Comparison of ENCODE assay signal across 21 cellular contexts in the genomic region with DNA sequence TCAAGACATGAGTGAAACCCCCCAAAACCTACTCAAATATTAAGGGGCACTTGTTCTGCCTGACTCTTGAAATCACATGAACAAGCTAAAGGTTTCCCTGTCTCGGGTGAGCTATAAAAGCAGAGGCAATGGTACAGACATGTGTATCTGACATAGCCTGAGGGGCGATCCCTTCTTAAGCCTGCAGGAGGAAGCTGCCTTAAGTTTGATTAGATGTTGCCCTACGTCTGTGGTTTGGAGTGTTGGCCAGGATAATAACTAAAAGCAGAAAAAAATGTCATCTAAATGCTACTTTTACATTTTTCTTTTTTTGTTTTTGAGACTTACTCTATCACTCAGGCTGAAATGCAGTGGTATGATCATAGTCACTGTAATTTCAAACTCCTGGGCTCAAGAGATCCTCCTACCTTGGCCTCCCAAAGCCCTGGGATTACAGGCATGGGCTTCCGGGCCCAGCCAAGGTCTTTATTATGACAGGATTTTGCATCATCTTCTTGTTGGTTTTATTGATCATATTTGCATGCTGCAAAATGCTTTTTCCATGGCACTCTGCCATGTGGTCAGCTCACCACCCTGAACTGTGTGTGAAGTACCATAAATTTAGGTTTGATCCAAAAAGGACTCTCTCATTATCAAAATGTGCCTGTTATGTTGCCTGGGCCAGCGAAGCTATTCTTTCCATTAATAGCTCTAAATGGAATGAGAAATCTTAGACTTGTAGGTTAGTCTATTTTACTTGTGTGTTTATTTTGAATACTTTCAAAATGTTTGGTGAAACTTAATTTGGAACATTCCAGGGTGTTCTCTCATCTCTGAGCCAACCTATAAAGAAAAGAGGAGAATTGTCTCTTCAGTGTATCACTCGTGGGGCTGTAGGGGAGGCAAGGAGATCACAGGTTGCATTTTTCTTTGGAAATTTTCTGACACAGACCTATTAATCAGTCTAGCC. TPM values are rescaled to one million over a fixed set of nuclear protein-coding genes. Genes with fewer than 3 reads are reported as not detected.
DNase-seq lines count a peak whose midpoint lies in the region; ATAC-seq, FAIRE-seq and TF ChIP-seq lines count a peak whose summit lies in the region.
"Had no signal": no experiment of that assay in that cellular context is flagged by ENCODE, and none has a peak within 500 bp of the region (broad histone marks: within the 10 kb centered on the region; RNA-seq: fewer than 3 reads in every experiment).

No MANE protein-coding gene starts in this region.

- H3K14ac ChIP-seq in H1 (ENCODE audit: insufficient read length), result no peak overlapping the region

- no peak for ATAC-seq in HG03045 (IDR thresholded peaks at IDR 0.05; ENCODE audit: unreplicated experiment)
- ATAC-seq in GM19397 (IDR thresholded peaks at IDR 0.05; ENCODE audit: unreplicated experiment), result no peak
- ATAC-seq in HG03175 (IDR thresholded peaks at IDR 0.05; ENCODE audit: unreplicated experiment), result no peak
- ATAC-seq: left lung, Panc1 had no signal

- TF ChIP-seq POLR2A in H1 (IDR thresholded peaks at IDR 0.05; ENCODE audit: control extremely low read depth in 1 of 2, low read depth in 2 of 2, low read length in 2 of 2), result no peak
- TF ChIP-seq POLR2A in prostate gland (IDR thresholded peaks at IDR 0.05), result no peak

- H3K79me2 ChIP-seq in H1 (ENCODE audit: control insufficient read depth in 1 of 2, insufficient read depth in 2 of 2, low read length in 2 of 2), result no peaks in the 10 kb centered on the region

- no peak for FAIRE-seq in H1 (lab: Jason Lieb, UNC)
- FAIRE-seq: A204.1 had no signal

- no peak overlapping the region for H4K8ac ChIP-seq in H1 (ENCODE audit: extremely low read depth, insufficient read depth, low read length)

- H3K9me3 ChIP-seq in SJSA1 (replicated peaks) (no peaks in the 10 kb centered on the region), H1 (ENCODE audit: insufficient read depth in 2 of 2, low read depth in 1 of 2, low read length in 1 of 2) (no peaks in the 10 kb centered on the region), prostate gland (no peaks in the 10 kb centered on the region)
- H3K9me3 ChIP-seq: left lung had no signal

- H4K91ac ChIP-seq in H1 (replicated peaks; ENCODE audit: insufficient read length, low read length), result no peak overlapping the region

- no peaks in the 10 kb centered on the region for H3K23me2 ChIP-seq in H1 (ENCODE audit: low read depth, low read length)

- peaks cover 18% of the 10 kb centered on the region for H3K4me1 ChIP-seq in SJSA1 (replicated peaks)
- H3K4me1 ChIP-seq in H1 (replicated peaks in 1 of 4; ENCODE audit: control insufficient read depth in 3 of 4, insufficient read depth in 4 of 4, low read length in 3 of 4), result no peaks in the 10 kb centered on the region
- peaks cover 3% of the 10 kb centered on the region for H3K4me1 ChIP-seq in prostate gland (replicated peaks)
- H3K4me1 ChIP-seq: BLaER1, left lung, neural progenitor cell had no signal

- no peak for TF ChIP-seq CTCF in H1 (IDR thresholded peaks at IDR 0.05; ENCODE audit: control extremely low read depth in 1 of 3, insufficient read depth in 1 of 3, low read depth in 1 of 3, low read length in 3 of 3)
- TF ChIP-seq CTCF in prostate gland (IDR thresholded peaks at IDR 0.05), result no peak

- intact Hi-C loops in prostate gland (cut with DNase I), result no loop called here

- no peak overlapping the region for H2BK12ac ChIP-seq in H1 (ENCODE audit: low read depth, low read length)

- no peaks in the 10 kb centered on the region for H3K79me1 ChIP-seq in H1 (ENCODE audit: low read depth, low read length)

- H2BK120ac ChIP-seq in H1 (replicated peaks; ENCODE audit: low read depth, low read length), result no peak overlapping the region

- H3K27ac ChIP-seq in SJSA1 (peak overlapping the region; percentile 31; the same call in 1 of the 2 replicates), H1 (ENCODE audit: low read depth, low read length) (no peak overlapping the region), prostate gland (peak overlapping the region; percentile 3 to 5)
- H3K27ac ChIP-seq: BLaER1, cardiac muscle cell, dorsolateral prefrontal cortex, neural progenitor cell had no signal

- H3K4ac ChIP-seq in H1 (replicated peaks; ENCODE audit: insufficient read length, low read depth, low read length), result no peak overlapping the region

- no peak overlapping the region for H3K4me2 ChIP-seq in H1 (ENCODE audit: insufficient read depth in 1 of 2, low read depth in 2 of 2, low read length in 2 of 2)
- H3K4me2 ChIP-seq: BLaER1, neural progenitor cell had no signal

- H2BK5ac ChIP-seq in H1 (ENCODE audit: low read depth, low read length), result no peak overlapping the region

- H3K23ac ChIP-seq in H1 (ENCODE audit: insufficient read length), result no peak overlapping the region

- H3K27me3 ChIP-seq in SJSA1 (replicated peaks) (no peaks in the 10 kb centered on the region), H1 (replicated peaks in 1 of 4; ENCODE audit: control insufficient read depth in 3 of 4, extremely low read depth in 1 of 4, insufficient read depth in 3 of 4, low read length in 3 of 4) (no peaks in the 10 kb centered on the region), prostate gland (replicated peaks; ENCODE audit: insufficient read depth) (no peaks in the 10 kb centered on the region)
- H3K27me3 ChIP-seq: BLaER1, cardiac muscle cell, dorsolateral prefrontal cortex, left lung, neural progenitor cell had no signal

- H3K4me3 ChIP-seq in SJSA1 (no peak overlapping the region), H1 (ENCODE audit: extremely low read depth in 1 of 4, insufficient read depth in 2 of 4, low read depth in 3 of 4, low read length in 4 of 4) (no peak overlapping the region), prostate gland (no peak overlapping the region)
- H3K4me3 ChIP-seq: BLaER1, cardiac muscle cell, dorsolateral prefrontal cortex, left lung, neural progenitor cell had no signal

- H3K36me3 ChIP-seq in SJSA1 (no peaks in the 10 kb centered on the region), H1 (ENCODE audit: control insufficient read depth in 2 of 4, insufficient read depth in 4 of 4, low read length in 3 of 4) (no peaks in the 10 kb centered on the region), prostate gland (no peaks in the 10 kb centered on the region)
- H3K36me3 ChIP-seq: BLaER1, cardiac muscle cell, left lung, neural progenitor cell had no signal

- no peak overlapping the region for H2BK15ac ChIP-seq in H1 (ENCODE audit: low read length)

- no peak overlapping the region for H2BK20ac ChIP-seq in H1 (ENCODE audit: low read length)

- TF ChIP-seq RAD21 in H1 (IDR thresholded peaks at IDR 0.05 in 1 of 2, conservative IDR thresholded peaks at IDR 0.05 in 1 of 2; ENCODE audit: low read depth in 2 of 2, low read length in 2 of 2), result no peak

- H2AK5ac ChIP-seq in H1 (ENCODE audit: low read depth, low read length), result no peak overlapping the region

- peak overlapping the region; percentile 62; the same call in 1 of the 2 replicates for H2AFZ ChIP-seq in H1 (ENCODE audit: low read length)
- H2AFZ ChIP-seq: neural progenitor cell had no signal

- H3K18ac ChIP-seq in H1 (ENCODE audit: extremely low read depth, low read length), result no peak overlapping the region

- POLR2A ChIA-PET in H1 (lab: Charles Lee; ENCODE audit: partially characterized antibody), result interaction anchor here (0.5 to 1.6 kb wide), 4 partner anchors 14 to 23 kb away, joined by 3 to 7 read pairs (median 3); partner anchors contain the start of gene HMGN1

- CTCF ChIA-PET in H1 (lab: Charles Lee; ENCODE audit: partially characterized antibody), result interaction anchor here (1.0 to 3.2 kb wide), 4 partner anchors 10 to 78 kb away, joined by 3 to 12 read pairs (median 6); no protein-coding TSS in a partner anchor

- H3K9ac ChIP-seq in H1 (replicated peaks in 1 of 4; ENCODE audit: extremely low read depth in 1 of 4, low read depth in 3 of 4, low read length in 3 of 4), result no peak overlapping the region; a peak in 1 of 7 replicates
- H3K9ac ChIP-seq: BLaER1, neural progenitor cell had no signal

- no peak for TF ChIP-seq EP300 in H1 (IDR thresholded peaks at IDR 0.05; ENCODE audit: borderline replicate concordance in 1 of 2, low read depth in 2 of 2, low read length in 2 of 2)

- H4K5ac ChIP-seq in H1 (ENCODE audit: insufficient read length, low read depth, low read length), result no peak overlapping the region

- DNase-seq in NCI-H82 (lab: John Stamatoyannopoulos, UW), result peak; percentile 16
- no peak for DNase-seq in NCI-H82 treated with DMSO at 0.1 percent for 48 hours (lab: John Stamatoyannopoulos, UW; ENCODE audit: unreplicated experiment)
- peak in 1 of 2 experiments; percentile 45 for DNase-seq in SJSA1 (ENCODE audit: low read depth in 1 of 2, low spot score in 2 of 2)
- DNase-seq in H1 (ENCODE audit: low read depth in 1 of 2, low spot score in 2 of 2), result no peak
- no peak for DNase-seq in prostate gland (ENCODE audit: low spot score)
- DNase-seq: activated CD4-positive, alpha-beta T cell treated with anti-CD3 and anti-CD28 coated beads for 4 hours; DMS 273 treated with DMSO at 0.1 percent for 48 hours; dorsolateral prefrontal cortex; left lung; NCI-H1105 treated with DMSO at 0.1 percent for 48 hours; NCI-H2107; NCI-H524 treated with DMSO at 0.1 percent for 48 hours; T-helper 9 cell had no signal

- no peak overlapping the region for H3K56ac ChIP-seq in H1 (replicated peaks; ENCODE audit: insufficient read length, low read depth, low read length)

- 90% methylated on average over 6 of the region's 6 CpGs; no CpG with 5 or more reads in 1 of the 2 experiments for WGBS in H1 (ENCODE audit: extremely low coverage in 1 of 2, insufficient coverage in 1 of 2, insufficient read length in 1 of 2, insufficient replicate concordance in 2 of 2, low coverage in 1 of 2, low lambda C conversion rate in 2 of 2, missing lambda C conversion rate in 1 of 2), 2 experiments
- WGBS in prostate gland, result 66% methylated on average over 6 of the region's 6 CpGs

- no peaks in the 10 kb centered on the region for H4K20me1 ChIP-seq in H1 (replicated peaks in 1 of 2; ENCODE audit: control insufficient read depth in 1 of 2, insufficient read depth in 2 of 2, low read length in 2 of 2)
- H4K20me1 ChIP-seq: BLaER1 had no signal

RNA-seq across cellular contexts. Expression of gene HMGN1, which starts 15.0 kb away (rescaled TPM):
- total RNA-seq in SJSA1 (2014; rRNA removed; shearing (Covaris generic)), result 446 and 461 TPM in 2 replicates
- 505 and 530 TPM in 2 replicates for total RNA-seq in H1 (2021; fragmentation: NEBNext Ultra II Directional; extraction: Animal tissue kit (Norgen Biotek cat#: 25700))
- polyA plus RNA-seq in H1 (2011; rRNA removed), result 146 and 279 TPM in 2 replicates
- polyA plus RNA-seq in H1 (2011; cell fraction: cytosol; rRNA removed), result 336 TPM
- polyA plus RNA-seq in H1 (2011; cell fraction: nucleus; rRNA removed), result 72.7 TPM
- polyA plus RNA-seq in H1 (2012, experiment 1 of 2), result 291 to 554 TPM (median 407 TPM) in 4 replicates
- 88.6 TPM for polyA plus RNA-seq in H1 (2012, experiment 2 of 2)
- 433 TPM for polyA plus RNA-seq in H1 (2013, experiment 1 of 2)
- 457 TPM for polyA plus RNA-seq in H1 (2013, experiment 2 of 2)
- 41.6 and 46.0 TPM in 2 replicates for polyA minus RNA-seq in H1 (2011; rRNA and poly(A)+ RNA removed)
- polyA minus RNA-seq in H1 (2011; cell fraction: cytosol; rRNA and poly(A)+ RNA removed), result 111 TPM
- 83.1 TPM for polyA minus RNA-seq in H1 (2011; cell fraction: nucleus; rRNA and poly(A)+ RNA removed)
- total RNA-seq in prostate gland, result 100 to 1,000 TPM; 141 to 270 TPM

RNA-seq across cellular contexts. Expression of gene BRWD1, which starts 50.4 kb away (rescaled TPM):
- 23.2 and 30.3 TPM in 2 replicates for total RNA-seq in SJSA1 (2014; rRNA removed; shearing (Covaris generic))
- total RNA-seq in H1 (2021; fragmentation: NEBNext Ultra II Directional; extraction: Animal tissue kit (Norgen Biotek cat#: 25700)), result 45.2 and 47.3 TPM in 2 replicates
- polyA plus RNA-seq in H1 (2011; rRNA removed), result 7.0 and 9.3 TPM in 2 replicates
- 12.8 TPM for polyA plus RNA-seq in H1 (2011; cell fraction: cytosol; rRNA removed)
- 6.4 TPM for polyA plus RNA-seq in H1 (2011; cell fraction: nucleus; rRNA removed)
- polyA plus RNA-seq in H1 (2012, experiment 1 of 2), result 7.6 to 14.8 TPM (median 10.5 TPM) in 4 replicates
- 2.0 TPM for polyA plus RNA-seq in H1 (2012, experiment 2 of 2)
- 11.6 TPM for polyA plus RNA-seq in H1 (2013, experiment 1 of 2)
- 10.6 TPM for polyA plus RNA-seq in H1 (2013, experiment 2 of 2)
- polyA minus RNA-seq in H1 (2011; rRNA and poly(A)+ RNA removed), result 51.2 and 69.2 TPM in 2 replicates
- 29.4 TPM for polyA minus RNA-seq in H1 (2011; cell fraction: cytosol; rRNA and poly(A)+ RNA removed)
- 132 TPM for polyA minus RNA-seq in H1 (2011; cell fraction: nucleus; rRNA and poly(A)+ RNA removed)
- total RNA-seq in prostate gland, result 10 to 100 TPM; 43.2 to 83.8 TPM
